ENCODE assay signal across 1 cellular context in the genomic region with DNA sequence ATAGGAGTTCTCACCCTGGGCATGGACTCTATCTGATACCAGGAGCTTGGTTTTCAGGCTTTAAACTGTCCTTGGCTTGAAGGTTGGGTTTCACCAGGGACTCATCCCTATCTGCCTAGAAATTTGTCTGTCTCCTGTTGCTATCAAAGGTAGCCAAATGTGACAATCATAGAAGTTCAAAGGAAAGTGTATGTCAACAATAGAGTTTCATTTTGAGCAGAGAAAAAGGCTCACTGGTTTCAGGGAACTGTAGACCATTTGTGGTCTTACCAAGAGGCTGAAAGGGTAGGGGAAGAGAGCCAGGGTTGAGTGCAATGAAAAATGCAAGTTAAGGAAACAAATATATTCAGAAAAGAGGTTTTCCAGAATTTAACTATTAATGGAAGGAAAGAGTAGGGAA.
TF ChIP-seq lines count a peak whose summit lies in the region.

No MANE protein-coding gene starts in this region.

TF ChIP-seq in IMR-90, 13 proteins besides CTCF, POLR2A, EP300 and RAD21 (continued from another document):
- TF ChIP-seq MXI1 (IDR thresholded peaks at IDR 0.05; ENCODE audit: borderline replicate concordance, low read depth, low read length): no peak
